In genomic region chr1:160214481-160215140, GRCh38 we compare ENCODE assay signal across 1 cellular context.
TF ChIP-seq lines count a peak whose summit lies in the region.

No MANE protein-coding gene starts in this region.

TF ChIP-seq in endothelial cell of umbilical vein, 7 proteins besides CTCF, POLR2A, EP300 and RAD21:
- no peak for TF ChIP-seq FOS (IDR thresholded peaks at IDR 0.05; ENCODE audit: borderline replicate concordance, insufficient read depth, low read length)
- no peak for TF ChIP-seq EZH2 (IDR thresholded peaks at IDR 0.05; ENCODE audit: borderline replicate concordance, low read depth, low read length, severe bottlenecking)
- TF ChIP-seq JUN (IDR thresholded peaks at IDR 0.05; ENCODE audit: borderline replicate concordance, insufficient read depth, insufficient read length, low read depth), result no peak
- TF ChIP-seq MYC (IDR thresholded peaks at IDR 0.05; ENCODE audit: low read depth, low read length), result no peak
- no peak for TF ChIP-seq MAX (IDR thresholded peaks at IDR 0.05; ENCODE audit: insufficient read depth, insufficient read length)
- TF ChIP-seq GATA2 (IDR thresholded peaks at IDR 0.05; ENCODE audit: insufficient read depth, insufficient read length, low read depth, low read length), result no peak
- TF ChIP-seq POLR2AphosphoS5 (IDR thresholded peaks at IDR 0.05; ENCODE audit: insufficient read depth, low read depth, low read length), result no peak
